1 cellular context compared by ENCODE assay signal in the genomic region with DNA sequence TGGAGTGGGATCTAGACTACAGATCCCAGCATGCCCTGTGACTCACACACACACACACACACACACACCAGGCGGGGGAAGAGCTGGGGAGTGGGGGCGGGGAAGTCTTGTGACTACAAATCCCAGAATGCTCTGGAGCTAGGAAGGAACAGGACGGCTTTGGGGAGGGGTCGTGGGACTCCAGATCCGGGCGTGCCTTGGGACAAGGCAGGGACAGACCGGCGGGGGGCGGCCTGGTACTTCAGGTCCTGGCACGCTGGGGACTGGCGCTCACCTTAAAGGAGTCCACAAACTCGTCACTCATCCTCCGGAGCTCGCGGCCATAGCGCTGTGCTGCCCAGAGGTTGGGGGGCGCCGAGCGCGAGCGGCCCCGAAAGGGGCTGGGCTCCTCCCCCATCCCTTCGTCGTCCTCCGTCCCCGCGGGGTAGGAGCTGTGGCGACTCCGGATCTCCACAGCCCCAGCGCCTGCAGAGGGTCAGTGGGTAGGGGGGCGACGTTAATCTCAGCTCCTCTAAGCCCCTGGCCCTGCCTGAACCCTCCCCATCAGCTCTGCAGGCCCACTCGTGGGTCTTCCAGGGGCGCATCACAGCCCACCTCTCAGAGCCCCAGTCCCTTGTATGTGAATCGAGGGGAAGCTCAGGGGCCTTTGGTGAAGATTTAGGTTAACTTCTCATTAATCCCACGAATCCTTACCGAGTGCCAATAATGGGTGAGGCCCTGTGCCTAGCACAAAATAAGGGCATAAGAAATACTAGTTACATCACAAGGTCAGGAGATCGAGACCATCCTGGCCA.
TF ChIP-seq lines count a peak whose summit lies in the region.

No MANE protein-coding gene starts in this region.

TF ChIP-seq in K562, 482 proteins besides CTCF, POLR2A, EP300 and RAD21 (continues in another document):
- TF ChIP-seq NR2C2 (CRISPR knock-in tag; IDR thresholded peaks at IDR 0.05) (0 out of 2 replicates have a peak, but pooled peaks have one; percentile 9), NR2C2 (tag; IDR thresholded peaks at IDR 0.05) (peak; percentile 78; the same call in 1 of the 2 replicates), JUN (IDR thresholded peaks at IDR 0.05; ENCODE audit: borderline replicate concordance, low read depth, low read length) (no peak), JUN (CRISPR knock-in tag; IDR thresholded peaks at IDR 0.05; ENCODE audit: borderline replicate concordance) (no peak), ZFPM2 (CRISPR knock-in tag; IDR thresholded peaks at IDR 0.05) (no peak), JUND (IDR thresholded peaks at IDR 0.05; ENCODE audit: borderline replicate concordance, low read depth, low read length) (no peak; the same call in 1 of the 2 replicates), JUND (tag; IDR thresholded peaks at IDR 0.05; ENCODE audit: borderline replicate concordance, low read depth, low read length) (no peak), HCFC1 (IDR thresholded peaks at IDR 0.05; ENCODE audit: low read depth, low read length) (peak; percentile 79), SMARCE1 (IDR thresholded peaks at IDR 0.05) (peak; percentile 26; the same call in 1 of the 2 replicates), ZNF583 (CRISPR knock-in tag; IDR thresholded peaks at IDR 0.05) (0 out of 2 replicates have a peak, but pooled peaks have one; percentile 22), RHOXF2B (CRISPR knock-in tag; conservative IDR thresholded peaks at IDR 0.05) (no peak), PHF8 (IDR thresholded peaks at IDR 0.05; ENCODE audit: borderline replicate concordance, low read length) (peak; percentile 59; the same call in 1 of the 2 replicates), ZFX (CRISPR knock-in tag; IDR thresholded peaks at IDR 0.05) (peak; percentile 63), EP400 (IDR thresholded peaks at IDR 0.05) (0 out of 2 replicates have a peak, but pooled peaks have one; percentile 51), KDM4B (IDR thresholded peaks at IDR 0.05; ENCODE audit: borderline replicate concordance in 2 of 2, low read depth in 1 of 2) (peak in 1 of 2 experiments; percentile 21; a peak in 1 of 4 replicates), MAFK (IDR thresholded peaks at IDR 0.05; ENCODE audit: low read length) (no peak), FOXA3 (CRISPR knock-in tag; conservative IDR thresholded peaks at IDR 0.05 in 1 of 2, IDR thresholded peaks at IDR 0.05 in 1 of 2) (no peak), CHCHD3 (CRISPR knock-in tag; IDR thresholded peaks at IDR 0.05) (no peak), FUS (optimal IDR thresholded peaks at IDR 0.05; ENCODE audit: low read depth, low read length) (no peak), GABPB1 (CRISPR knock-in tag; IDR thresholded peaks at IDR 0.05) (peak; percentile 73), ZSCAN29 (IDR thresholded peaks at IDR 0.05) (no peak), SIN3A (IDR thresholded peaks at IDR 0.05; ENCODE audit: borderline replicate concordance in 2 of 2, control insufficient read depth in 1 of 2, low read depth in 2 of 2, low read length in 2 of 2) (no peak; a peak in 1 of 4 replicates), NR1H2 (CRISPR knock-in tag; IDR thresholded peaks at IDR 0.05) (no peak), FOXP1 (CRISPR knock-in tag; IDR thresholded peaks at IDR 0.05) (no peak), MTA1 (IDR thresholded peaks at IDR 0.05; ENCODE audit: borderline replicate concordance) (peak; percentile 10; the same call in 1 of the 2 replicates), CREM (IDR thresholded peaks at IDR 0.05; ENCODE audit: low read depth) (peak; percentile 69), GABPA (tag; conservative IDR thresholded peaks at IDR 0.05; ENCODE audit: low read depth) (peak; percentile 83), RB1 (IDR thresholded peaks at IDR 0.05; ENCODE audit: low read depth) (peak; percentile 61; the same call in 1 of the 2 replicates), ZNF551 (CRISPR knock-in tag; IDR thresholded peaks at IDR 0.05) (no peak), BACH1 (tag; IDR thresholded peaks at IDR 0.05) (peak; percentile 87; the same call in 1 of the 2 replicates), GABPB2 (CRISPR knock-in tag; conservative IDR thresholded peaks at IDR 0.05) (no peak), FOXA1 (IDR thresholded peaks at IDR 0.05; ENCODE audit: borderline replicate concordance) (no peak), JUNB (CRISPR knock-in tag; conservative IDR thresholded peaks at IDR 0.05) (no peak)
- TF ChIP-seq, protein P1, sequence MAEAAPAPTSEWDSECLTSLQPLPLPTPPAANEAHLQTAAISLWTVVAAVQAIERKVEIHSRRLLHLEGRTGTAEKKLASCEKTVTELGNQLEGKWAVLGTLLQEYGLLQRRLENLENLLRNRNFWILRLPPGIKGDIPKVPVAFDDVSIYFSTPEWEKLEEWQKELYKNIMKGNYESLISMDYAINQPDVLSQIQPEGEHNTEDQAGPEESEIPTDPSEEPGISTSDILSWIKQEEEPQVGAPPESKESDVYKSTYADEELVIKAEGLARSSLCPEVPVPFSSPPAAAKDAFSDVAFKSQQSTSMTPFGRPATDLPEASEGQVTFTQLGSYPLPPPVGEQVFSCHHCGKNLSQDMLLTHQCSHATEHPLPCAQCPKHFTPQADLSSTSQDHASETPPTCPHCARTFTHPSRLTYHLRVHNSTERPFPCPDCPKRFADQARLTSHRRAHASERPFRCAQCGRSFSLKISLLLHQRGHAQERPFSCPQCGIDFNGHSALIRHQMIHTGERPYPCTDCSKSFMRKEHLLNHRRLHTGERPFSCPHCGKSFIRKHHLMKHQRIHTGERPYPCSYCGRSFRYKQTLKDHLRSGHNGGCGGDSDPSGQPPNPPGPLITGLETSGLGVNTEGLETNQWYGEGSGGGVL (CRISPR knock-in tag; IDR thresholded peaks at IDR 0.05), result no peak
- TF ChIP-seq, protein P2, sequence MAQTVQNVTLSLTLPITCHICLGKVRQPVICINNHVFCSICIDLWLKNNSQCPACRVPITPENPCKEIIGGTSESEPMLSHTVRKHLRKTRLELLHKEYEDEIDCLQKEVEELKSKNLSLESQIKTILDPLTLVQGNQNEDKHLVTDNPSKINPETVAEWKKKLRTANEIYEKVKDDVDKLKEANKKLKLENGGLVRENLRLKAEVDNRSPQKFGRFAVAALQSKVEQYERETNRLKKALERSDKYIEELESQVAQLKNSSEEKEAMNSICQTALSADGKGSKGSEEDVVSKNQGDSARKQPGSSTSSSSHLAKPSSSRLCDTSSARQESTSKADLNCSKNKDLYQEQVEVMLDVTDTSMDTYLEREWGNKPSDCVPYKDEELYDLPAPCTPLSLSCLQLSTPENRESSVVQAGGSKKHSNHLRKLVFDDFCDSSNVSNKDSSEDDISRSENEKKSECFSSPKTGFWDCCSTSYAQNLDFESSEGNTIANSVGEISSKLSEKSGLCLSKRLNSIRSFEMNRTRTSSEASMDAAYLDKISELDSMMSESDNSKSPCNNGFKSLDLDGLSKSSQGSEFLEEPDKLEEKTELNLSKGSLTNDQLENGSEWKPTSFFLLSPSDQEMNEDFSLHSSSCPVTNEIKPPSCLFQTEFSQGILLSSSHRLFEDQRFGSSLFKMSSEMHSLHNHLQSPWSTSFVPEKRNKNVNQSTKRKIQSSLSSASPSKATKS (CRISPR knock-in tag; IDR thresholded peaks at IDR 0.05), result no peak
- TF ChIP-seq, protein P3, sequence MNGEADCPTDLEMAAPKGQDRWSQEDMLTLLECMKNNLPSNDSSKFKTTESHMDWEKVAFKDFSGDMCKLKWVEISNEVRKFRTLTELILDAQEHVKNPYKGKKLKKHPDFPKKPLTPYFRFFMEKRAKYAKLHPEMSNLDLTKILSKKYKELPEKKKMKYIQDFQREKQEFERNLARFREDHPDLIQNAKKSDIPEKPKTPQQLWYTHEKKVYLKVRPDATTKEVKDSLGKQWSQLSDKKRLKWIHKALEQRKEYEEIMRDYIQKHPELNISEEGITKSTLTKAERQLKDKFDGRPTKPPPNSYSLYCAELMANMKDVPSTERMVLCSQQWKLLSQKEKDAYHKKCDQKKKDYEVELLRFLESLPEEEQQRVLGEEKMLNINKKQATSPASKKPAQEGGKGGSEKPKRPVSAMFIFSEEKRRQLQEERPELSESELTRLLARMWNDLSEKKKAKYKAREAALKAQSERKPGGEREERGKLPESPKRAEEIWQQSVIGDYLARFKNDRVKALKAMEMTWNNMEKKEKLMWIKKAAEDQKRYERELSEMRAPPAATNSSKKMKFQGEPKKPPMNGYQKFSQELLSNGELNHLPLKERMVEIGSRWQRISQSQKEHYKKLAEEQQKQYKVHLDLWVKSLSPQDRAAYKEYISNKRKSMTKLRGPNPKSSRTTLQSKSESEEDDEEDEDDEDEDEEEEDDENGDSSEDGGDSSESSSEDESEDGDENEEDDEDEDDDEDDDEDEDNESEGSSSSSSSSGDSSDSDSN (IDR thresholded peaks at IDR 0.05; ENCODE audit: borderline replicate concordance in 1 of 2, low read depth in 2 of 2, low read length in 2 of 2), result no peak
- TF ChIP-seq, protein P4, sequence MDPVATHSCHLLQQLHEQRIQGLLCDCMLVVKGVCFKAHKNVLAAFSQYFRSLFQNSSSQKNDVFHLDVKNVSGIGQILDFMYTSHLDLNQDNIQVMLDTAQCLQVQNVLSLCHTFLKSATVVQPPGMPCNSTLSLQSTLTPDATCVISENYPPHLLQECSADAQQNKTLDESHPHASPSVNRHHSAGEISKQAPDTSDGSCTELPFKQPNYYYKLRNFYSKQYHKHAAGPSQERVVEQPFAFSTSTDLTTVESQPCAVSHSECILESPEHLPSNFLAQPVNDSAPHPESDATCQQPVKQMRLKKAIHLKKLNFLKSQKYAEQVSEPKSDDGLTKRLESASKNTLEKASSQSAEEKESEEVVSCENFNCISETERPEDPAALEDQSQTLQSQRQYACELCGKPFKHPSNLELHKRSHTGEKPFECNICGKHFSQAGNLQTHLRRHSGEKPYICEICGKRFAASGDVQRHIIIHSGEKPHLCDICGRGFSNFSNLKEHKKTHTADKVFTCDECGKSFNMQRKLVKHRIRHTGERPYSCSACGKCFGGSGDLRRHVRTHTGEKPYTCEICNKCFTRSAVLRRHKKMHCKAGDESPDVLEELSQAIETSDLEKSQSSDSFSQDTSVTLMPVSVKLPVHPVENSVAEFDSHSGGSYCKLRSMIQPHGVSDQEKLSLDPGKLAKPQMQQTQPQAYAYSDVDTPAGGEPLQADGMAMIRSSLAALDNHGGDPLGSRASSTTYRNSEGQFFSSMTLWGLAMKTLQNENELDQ (CRISPR knock-in tag; IDR thresholded peaks at IDR 0.05; ENCODE audit: borderline replicate concordance), result no peak
- TF ChIP-seq, protein P5, sequence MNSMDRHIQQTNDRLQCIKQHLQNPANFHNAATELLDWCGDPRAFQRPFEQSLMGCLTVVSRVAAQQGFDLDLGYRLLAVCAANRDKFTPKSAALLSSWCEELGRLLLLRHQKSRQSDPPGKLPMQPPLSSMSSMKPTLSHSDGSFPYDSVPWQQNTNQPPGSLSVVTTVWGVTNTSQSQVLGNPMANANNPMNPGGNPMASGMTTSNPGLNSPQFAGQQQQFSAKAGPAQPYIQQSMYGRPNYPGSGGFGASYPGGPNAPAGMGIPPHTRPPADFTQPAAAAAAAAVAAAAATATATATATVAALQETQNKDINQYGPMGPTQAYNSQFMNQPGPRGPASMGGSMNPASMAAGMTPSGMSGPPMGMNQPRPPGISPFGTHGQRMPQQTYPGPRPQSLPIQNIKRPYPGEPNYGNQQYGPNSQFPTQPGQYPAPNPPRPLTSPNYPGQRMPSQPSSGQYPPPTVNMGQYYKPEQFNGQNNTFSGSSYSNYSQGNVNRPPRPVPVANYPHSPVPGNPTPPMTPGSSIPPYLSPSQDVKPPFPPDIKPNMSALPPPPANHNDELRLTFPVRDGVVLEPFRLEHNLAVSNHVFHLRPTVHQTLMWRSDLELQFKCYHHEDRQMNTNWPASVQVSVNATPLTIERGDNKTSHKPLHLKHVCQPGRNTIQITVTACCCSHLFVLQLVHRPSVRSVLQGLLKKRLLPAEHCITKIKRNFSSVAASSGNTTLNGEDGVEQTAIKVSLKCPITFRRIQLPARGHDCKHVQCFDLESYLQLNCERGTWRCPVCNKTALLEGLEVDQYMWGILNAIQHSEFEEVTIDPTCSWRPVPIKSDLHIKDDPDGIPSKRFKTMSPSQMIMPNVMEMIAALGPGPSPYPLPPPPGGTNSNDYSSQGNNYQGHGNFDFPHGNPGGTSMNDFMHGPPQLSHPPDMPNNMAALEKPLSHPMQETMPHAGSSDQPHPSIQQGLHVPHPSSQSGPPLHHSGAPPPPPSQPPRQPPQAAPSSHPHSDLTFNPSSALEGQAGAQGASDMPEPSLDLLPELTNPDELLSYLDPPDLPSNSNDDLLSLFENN (IDR thresholded peaks at IDR 0.05; ENCODE audit: low read depth in 2 of 2, low read length in 2 of 2), result peak in 1 of 2 experiments; percentile 26; a peak in 1 of 4 replicates
- TF ChIP-seq, protein P6, sequence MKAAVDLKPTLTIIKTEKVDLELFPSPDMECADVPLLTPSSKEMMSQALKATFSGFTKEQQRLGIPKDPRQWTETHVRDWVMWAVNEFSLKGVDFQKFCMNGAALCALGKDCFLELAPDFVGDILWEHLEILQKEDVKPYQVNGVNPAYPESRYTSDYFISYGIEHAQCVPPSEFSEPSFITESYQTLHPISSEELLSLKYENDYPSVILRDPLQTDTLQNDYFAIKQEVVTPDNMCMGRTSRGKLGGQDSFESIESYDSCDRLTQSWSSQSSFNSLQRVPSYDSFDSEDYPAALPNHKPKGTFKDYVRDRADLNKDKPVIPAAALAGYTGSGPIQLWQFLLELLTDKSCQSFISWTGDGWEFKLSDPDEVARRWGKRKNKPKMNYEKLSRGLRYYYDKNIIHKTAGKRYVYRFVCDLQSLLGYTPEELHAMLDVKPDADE (conservative IDR thresholded peaks at IDR 0.05; ENCODE audit: control insufficient read depth, low read depth, low read length), result peak; percentile 62; the same call in 1 of the 2 replicates
- TF ChIP-seq, protein P7, sequence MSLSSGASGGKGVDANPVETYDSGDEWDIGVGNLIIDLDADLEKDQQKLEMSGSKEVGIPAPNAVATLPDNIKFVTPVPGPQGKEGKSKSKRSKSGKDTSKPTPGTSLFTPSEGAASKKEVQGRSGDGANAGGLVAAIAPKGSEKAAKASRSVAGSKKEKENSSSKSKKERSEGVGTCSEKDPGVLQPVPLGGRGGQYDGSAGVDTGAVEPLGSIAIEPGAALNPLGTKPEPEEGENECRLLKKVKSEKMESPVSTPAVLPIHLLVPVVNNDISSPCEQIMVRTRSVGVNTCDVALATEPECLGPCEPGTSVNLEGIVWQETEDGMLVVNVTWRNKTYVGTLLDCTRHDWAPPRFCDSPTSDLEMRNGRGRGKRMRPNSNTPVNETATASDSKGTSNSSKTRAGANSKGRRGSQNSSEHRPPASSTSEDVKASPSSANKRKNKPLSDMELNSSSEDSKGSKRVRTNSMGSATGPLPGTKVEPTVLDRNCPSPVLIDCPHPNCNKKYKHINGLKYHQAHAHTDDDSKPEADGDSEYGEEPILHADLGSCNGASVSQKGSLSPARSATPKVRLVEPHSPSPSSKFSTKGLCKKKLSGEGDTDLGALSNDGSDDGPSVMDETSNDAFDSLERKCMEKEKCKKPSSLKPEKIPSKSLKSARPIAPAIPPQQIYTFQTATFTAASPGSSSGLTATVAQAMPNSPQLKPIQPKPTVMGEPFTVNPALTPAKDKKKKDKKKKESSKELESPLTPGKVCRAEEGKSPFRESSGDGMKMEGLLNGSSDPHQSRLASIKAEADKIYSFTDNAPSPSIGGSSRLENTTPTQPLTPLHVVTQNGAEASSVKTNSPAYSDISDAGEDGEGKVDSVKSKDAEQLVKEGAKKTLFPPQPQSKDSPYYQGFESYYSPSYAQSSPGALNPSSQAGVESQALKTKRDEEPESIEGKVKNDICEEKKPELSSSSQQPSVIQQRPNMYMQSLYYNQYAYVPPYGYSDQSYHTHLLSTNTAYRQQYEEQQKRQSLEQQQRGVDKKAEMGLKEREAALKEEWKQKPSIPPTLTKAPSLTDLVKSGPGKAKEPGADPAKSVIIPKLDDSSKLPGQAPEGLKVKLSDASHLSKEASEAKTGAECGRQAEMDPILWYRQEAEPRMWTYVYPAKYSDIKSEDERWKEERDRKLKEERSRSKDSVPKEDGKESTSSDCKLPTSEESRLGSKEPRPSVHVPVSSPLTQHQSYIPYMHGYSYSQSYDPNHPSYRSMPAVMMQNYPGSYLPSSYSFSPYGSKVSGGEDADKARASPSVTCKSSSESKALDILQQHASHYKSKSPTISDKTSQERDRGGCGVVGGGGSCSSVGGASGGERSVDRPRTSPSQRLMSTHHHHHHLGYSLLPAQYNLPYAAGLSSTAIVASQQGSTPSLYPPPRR (CRISPR knock-in tag; IDR thresholded peaks at IDR 0.05; ENCODE audit: borderline replicate concordance), result no peak
